Comparison of ENCODE assay signal across 29 cellular contexts in genomic region chr2:239839306-239839705, GRCh38.
"Had no signal": no experiment of that assay in that cellular context is flagged by ENCODE, and none has a peak within 500 bp of the region (broad histone marks: within the 10 kb centered on the region; RNA-seq: fewer than 3 reads in every experiment).

No MANE protein-coding gene starts in this region.

- H3K27me3 ChIP-seq: esophagus muscularis mucosa, foreskin keratinocyte, left lung, neutrophil, pancreas, SJSA1, tibial artery had no signal

- H3K4me1 ChIP-seq: esophagus muscularis mucosa, foreskin keratinocyte, heart left ventricle, left lung, pancreas, prostate gland, SJSA1, stomach, tibial artery had no signal

- H3K27ac Mint-ChIP-seq: activated T-helper 17 cell treated with anti-CD3 and anti-CD28 coated beads, Interleukin-2, amount 50 U/mL, for 72 hours; nephron; stimulated activated naive B cell treated with anti-CD40 and anti-IgM and Interleukin-4, amounts not matched to agents 10 μg/mL and 1 μg/mL and 100 μg/mL, for 72 hours; T-helper 2 cell treated with Interferon-gamma antibody and Interleukin-4, amounts not matched to agents 5 μg/mL and 100 μg/mL, for 36 hours had no signal

- H3K4me1 Mint-ChIP-seq: activated T-helper 17 cell treated with anti-CD3 and anti-CD28 coated beads, Interleukin-2, amount 50 U/mL, for 72 hours; nephron; stimulated activated naive B cell treated with anti-CD40 and anti-IgM and Interleukin-4, amounts not matched to agents 10 μg/mL and 1 μg/mL and 100 μg/mL, for 72 hours had no signal

- H3K27ac ChIP-seq: esophagus muscularis mucosa, foreskin keratinocyte, heart left ventricle, left lung, neutrophil, pancreas, prostate gland, SJSA1, stomach, tibial artery, VCaP had no signal

- H3K36me3 ChIP-seq: esophagus muscularis mucosa, heart left ventricle, left lung, neutrophil, pancreas, prostate gland, SJSA1, stomach, tibial artery had no signal

- H3K4me3 Mint-ChIP-seq: activated T-cell treated with anti-CD3 and anti-CD28 coated beads, Interleukin-2, amount 50 U/mL, for 4 hours; activated T-helper 17 cell treated with anti-CD3 and anti-CD28 coated beads, Interleukin-2, amount 50 U/mL, for 72 hours; nephron; stimulated activated naive B cell treated with anti-CD40 and anti-IgM and Interleukin-4, amounts not matched to agents 10 μg/mL and 1 μg/mL and 100 μg/mL, for 72 hours; T-helper 2 cell treated with Interferon-gamma antibody and Interleukin-4, amounts not matched to agents 5 μg/mL and 100 μg/mL, for 36 hours had no signal

- ATAC-seq: activated T-cell treated with anti-CD3 and anti-CD28 coated beads, Interleukin-2, amount 50 U/mL, for 4 hours; activated T-helper 17 cell treated with anti-CD3 and anti-CD28 coated beads, Interleukin-2, amount 50 U/mL, for 72 hours; foreskin keratinocyte; heart left ventricle; left lung; mucosa of descending colon; pancreas; stimulated activated naive B cell treated with anti-CD40 and anti-IgM and Interleukin-4, amounts not matched to agents 10 μg/mL and 1 μg/mL and 100 μg/mL, for 72 hours had no signal

- H3K4me3 ChIP-seq: esophagus muscularis mucosa, heart left ventricle, left lung, lung, mucosa of descending colon, pancreas, prostate gland, SJSA1, stomach, tibial artery had no signal

- DNase-seq: activated CD4-positive, alpha-beta T cell treated with anti-CD3 and anti-CD28 coated beads for 4 hours; activated CD4-positive, alpha-beta T cell treated with anti-CD3 and anti-CD28 coated beads, Interleukin-2, amount 50 U/mL, for 4 hours; activated gamma-delta T cell treated with Interleukin-2 at 50 U/mL for 16 hours; activated naive CD4-positive, alpha-beta T cell treated with anti-CD3 and anti-CD28 coated beads, Interleukin-2, amount 50 U/mL, for 16 hours; activated T-cell treated with anti-CD3 and anti-CD28 coated beads, Interleukin-2, amount 50 U/mL, for 4 hours; amygdala; caudate nucleus; foreskin keratinocyte; heart left ventricle; left lung; mesendoderm; mucosa of descending colon; pancreas; retina; stimulated activated CD4-positive, alpha-beta T cell treated with anti-CD3 and anti-CD28 coated beads, Interleukin-15, amount 100 ng/mL, for 24 hours; stimulated activated CD4-positive, alpha-beta T cell treated with anti-CD3 and anti-CD28 coated beads, Interleukin-2, amount 100 ng/mL, for 24 hours; stimulated activated naive B cell treated with anti-CD40 and anti-IgM and Interleukin-4, amounts not matched to agents 10 μg/mL and 1 μg/mL and 100 μg/mL, for 72 hours; stomach; T-helper 1 cell had no signal

- H3K9me3 ChIP-seq: mucosa of descending colon, neutrophil, pancreas, prostate gland, SJSA1 had no signal

- H3K9me3 Mint-ChIP-seq: activated T-helper 17 cell treated with anti-CD3 and anti-CD28 coated beads, Interleukin-2, amount 50 U/mL, for 72 hours had no signal
